ENCODE assay signal across 8 cellular contexts in the genomic region with DNA sequence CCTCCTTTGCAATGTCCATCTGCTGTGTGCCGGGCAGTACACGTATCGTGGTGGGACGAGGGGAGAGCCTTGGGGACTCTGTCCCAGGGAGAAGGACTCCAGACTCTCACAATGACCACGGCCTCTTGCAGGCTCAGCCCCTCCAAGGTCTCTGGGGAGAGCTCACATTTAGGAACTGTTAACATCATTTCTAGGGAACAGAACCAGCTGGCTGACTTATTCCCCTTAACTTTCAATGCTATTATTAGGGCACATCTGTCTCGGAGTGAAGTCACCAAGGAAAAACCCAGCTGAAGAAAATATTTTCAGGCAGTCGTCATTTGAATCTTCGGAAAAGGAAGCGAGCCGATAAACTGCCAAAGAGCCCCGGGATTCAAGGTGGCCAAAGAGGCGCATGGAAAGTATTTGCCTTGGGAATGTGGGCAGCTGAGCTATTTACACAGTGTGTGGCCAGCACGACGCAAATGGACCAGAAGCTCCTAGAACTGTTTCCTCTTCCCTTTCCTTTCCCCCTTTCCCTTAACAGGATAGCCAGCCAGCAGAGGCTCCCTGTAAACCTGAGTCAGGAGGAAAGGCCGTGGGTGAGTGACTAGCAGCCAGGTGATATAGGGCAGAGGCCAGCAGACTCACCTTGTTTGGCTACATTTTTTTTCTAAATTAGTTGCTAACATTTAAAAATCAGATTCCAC.
A peak's percentile ranks its signal among the peaks of the same experiment; 100 is the strongest.
DNase-seq lines count a peak whose midpoint lies in the region; ATAC-seq and TF ChIP-seq lines count a peak whose summit lies in the region.

No MANE protein-coding gene starts in this region.

- peaks cover 0 to 98% (median 85%) of the 10 kb centered on the region in 12 donors for H3K4me1 ChIP-seq in heart left ventricle
- peaks cover 80% of the 10 kb centered on the region for H3K4me1 ChIP-seq in rectal smooth muscle tissue (ENCODE audit: control insufficient read depth, insufficient read depth, low read length)

- H3K36me3 Mint-ChIP-seq in activated B cell treated with CpG ODN at 0.5 μM for 24 hours (ENCODE audit: low read depth) = peaks cover 57% of the 10 kb centered on the region
- H3K36me3 Mint-ChIP-seq in activated T-helper 2 cell treated with anti-CD3 and anti-CD28 coated beads, Interferon-gamma antibody, Interleukin-2, Interleukin-4, amounts not matched to agents 10 μg/mL and 5 μg/mL and 100 μg/mL, durations not matched to agents 14 hours and 24 hours and 36 hours (ENCODE audit: low read depth) = peaks cover 39% of the 10 kb centered on the region

- peaks cover 97% of the 10 kb centered on the region for H3K4me1 Mint-ChIP-seq in activated B cell treated with CpG ODN at 0.5 μM for 24 hours
- H3K4me1 Mint-ChIP-seq in activated T-helper 2 cell treated with anti-CD3 and anti-CD28 coated beads, Interferon-gamma antibody, Interleukin-2, Interleukin-4, amounts not matched to agents 10 μg/mL and 5 μg/mL and 100 μg/mL, durations not matched to agents 14 hours and 24 hours and 36 hours (ENCODE audit: low read depth) = peaks cover 66% of the 10 kb centered on the region

- CTCF ChIA-PET in activated B cell treated with CpG ODN at 0.5 μM for 24 hours (lab: Charles Lee) = interaction anchor here (1.0 to 1.3 kb wide), 2 partner anchors 23 to 24 kb away, joined by 3 to 4 read pairs; no protein-coding TSS in a partner anchor

- no peaks in the 10 kb centered on the region for H3K36me3 ChIP-seq in heart left ventricle
- no peaks in the 10 kb centered on the region for H3K36me3 ChIP-seq in rectal smooth muscle tissue (ENCODE audit: control insufficient read depth, insufficient read depth, low read length)

- H3K27me3 ChIP-seq in heart left ventricle (no peaks in the 10 kb centered on the region), rectal smooth muscle tissue (ENCODE audit: control insufficient read depth, insufficient read depth, low read length) (no peaks in the 10 kb centered on the region)

- H3K4me3 ChIP-seq in heart left ventricle (peak overlapping the region in 3 of 12 donors; percentile 12 to 29 (median 13)), rectal smooth muscle tissue (ENCODE audit: low read length) (peak overlapping the region; percentile 14)

- DNase-seq in DMS 273 treated with DMSO at 0.1 percent for 48 hours (lab: John Stamatoyannopoulos, UW) = peak; percentile 59
- DNase-seq in activated B cell treated with CpG ODN at 0.5 μM for 24 hours = no peak
- DNase-seq in heart left ventricle = peak; percentile 67 to 81 (median 74)
- DNase-seq in stimulated activated CD4-positive, alpha-beta T cell treated with anti-CD3 and anti-CD28 coated beads, Interleukin-4, amount 100 ng/mL, for 24 hours = no peak
- no peak for DNase-seq in activated T-helper 2 cell treated with anti-CD3 and anti-CD28 coated beads, Interferon-gamma antibody, Interleukin-2, Interleukin-4, amounts not matched to agents 10 μg/mL and 5 μg/mL and 100 μg/mL, durations not matched to agents 14 hours and 24 hours and 36 hours (ENCODE audit: low spot score)
- no peak for DNase-seq in NCI-H1105 treated with DMSO at 0.1 percent for 48 hours (lab: John Stamatoyannopoulos, UW)

- H3K27ac Mint-ChIP-seq in activated B cell treated with CpG ODN at 0.5 μM for 24 hours = peak overlapping the region; percentile 92
- H3K27ac Mint-ChIP-seq in activated T-helper 2 cell treated with anti-CD3 and anti-CD28 coated beads, Interferon-gamma antibody, Interleukin-2, Interleukin-4, amounts not matched to agents 10 μg/mL and 5 μg/mL and 100 μg/mL, durations not matched to agents 14 hours and 24 hours and 36 hours = no peak overlapping the region

- TF ChIP-seq CTCF in activated B cell treated with CpG ODN at 0.5 μM for 24 hours (IDR thresholded peaks at IDR 0.05) (no peak), heart left ventricle (IDR thresholded peaks at IDR 0.05) (no peak)

- H3K27ac ChIP-seq in heart left ventricle (peak overlapping the region in 10 of 12 donors; percentile 73 to 95 (median 89)), rectal smooth muscle tissue (ENCODE audit: low read depth, low read length) (peak overlapping the region; percentile 91)

- peak overlapping the region; percentile 19 for H3K9ac ChIP-seq in rectal smooth muscle tissue (ENCODE audit: low read length)

- no peaks in the 10 kb centered on the region for H3K27me3 Mint-ChIP-seq in activated B cell treated with CpG ODN at 0.5 μM for 24 hours
- no peaks in the 10 kb centered on the region for H3K27me3 Mint-ChIP-seq in activated T-helper 2 cell treated with anti-CD3 and anti-CD28 coated beads, Interferon-gamma antibody, Interleukin-2, Interleukin-4, amounts not matched to agents 10 μg/mL and 5 μg/mL and 100 μg/mL, durations not matched to agents 14 hours and 24 hours and 36 hours (ENCODE audit: low read depth)

- peak overlapping the region; percentile 56 for H3K4me3 Mint-ChIP-seq in activated B cell treated with CpG ODN at 0.5 μM for 24 hours
- H3K4me3 Mint-ChIP-seq in activated T-helper 2 cell treated with anti-CD3 and anti-CD28 coated beads, Interferon-gamma antibody, Interleukin-2, Interleukin-4, amounts not matched to agents 10 μg/mL and 5 μg/mL and 100 μg/mL, durations not matched to agents 14 hours and 24 hours and 36 hours (ENCODE audit: low read depth) = no peak overlapping the region

- no peaks in the 10 kb centered on the region for H3K9me3 Mint-ChIP-seq in activated B cell treated with CpG ODN at 0.5 μM for 24 hours
- H3K9me3 Mint-ChIP-seq in activated T-helper 2 cell treated with anti-CD3 and anti-CD28 coated beads, Interferon-gamma antibody, Interleukin-2, Interleukin-4, amounts not matched to agents 10 μg/mL and 5 μg/mL and 100 μg/mL, durations not matched to agents 14 hours and 24 hours and 36 hours = no peaks in the 10 kb centered on the region

- H3K9me3 ChIP-seq in heart left ventricle = no peaks in the 10 kb centered on the region

- POLR2A ChIA-PET in activated B cell treated with CpG ODN at 0.5 μM for 24 hours (lab: Charles Lee) = interaction anchor here (0.9 to 18.4 kb wide), 7 partner anchors 12 to 73 kb away, joined by 4 to 451 read pairs (median 95); partner anchors contain the start of gene ITPKB

- WGBS in heart left ventricle, 4 donors = 13 to 52% (median 40%) methylated on average over 11 to 15 of the region's 15 CpGs

- intact Hi-C loops in activated B cell treated with CpG ODN at 0.5 μM for 24 hours (cut with micrococcal nuclease) = no loop called here
- intact Hi-C loops in heart left ventricle (cut with DNase I) = loop anchor here in 4 of 10 donors (5.0 kb wide), 1 partner anchor 73 kb away; the partner anchor contains the start of gene ITPKB (in 4 of the 4)
- intact Hi-C loops in activated T-helper 2 cell treated with anti-CD3 and anti-CD28 coated beads, Interferon-gamma antibody, Interleukin-2, Interleukin-4, amounts not matched to agents 10 μg/mL and 5 μg/mL and 100 μg/mL, durations not matched to agents 14 hours and 24 hours and 36 hours (cut with micrococcal nuclease) = no loop called here

- ATAC-seq in activated B cell treated with CpG ODN at 0.5 μM for 24 hours (ENCODE audit: low read depth) = no peak
- peak; percentile 36 to 67 (median 53) for ATAC-seq in heart left ventricle
- ATAC-seq in GM21515 (IDR thresholded peaks at IDR 0.05; ENCODE audit: unreplicated experiment) = no peak

- TF ChIP-seq POLR2A in heart left ventricle (IDR thresholded peaks at IDR 0.05) = peak in 1 of 2 donors; percentile 34

Comparison
In these comparisons a context has a peak if more than half of its experiments do, and no peak if none do; other contexts are left out.
1. DNase-seq: peak in DMS 273 treated with DMSO at 0.1 percent for 48 hours (single experiment) and heart left ventricle (5 of 5); none in activated B cell treated with CpG ODN at 0.5 μM for 24 hours (single experiment), stimulated activated CD4-positive, alpha-beta T cell treated with anti-CD3 and anti-CD28 coated beads, Interleukin-4, amount 100 ng/mL, for 24 hours (single experiment), activated T-helper 2 cell treated with anti-CD3 and anti-CD28 coated beads, Interferon-gamma antibody, Interleukin-2, Interleukin-4, amounts not matched to agents 10 μg/mL and 5 μg/mL and 100 μg/mL, durations not matched to agents 14 hours and 24 hours and 36 hours (single experiment) and NCI-H1105 treated with DMSO at 0.1 percent for 48 hours (single experiment).
2. ATAC-seq: peak in heart left ventricle (4 of 4); none in activated B cell treated with CpG ODN at 0.5 μM for 24 hours (single experiment) and GM21515 (single experiment).